8 cellular contexts compared by ENCODE assay signal in genomic region chr21:34890724-34891609, GRCh38.
DNase-seq lines count a peak whose midpoint lies in the region; ATAC-seq, FAIRE-seq and TF ChIP-seq lines count a peak whose summit lies in the region.

No MANE protein-coding gene starts in this region.

- POLR2A ChIA-PET in GM12878 (lab: Charles Lee): no interaction called here

- DNase-seq in AG09309 (ENCODE audit: low read depth): no peak
- no peak for DNase-seq in GM12878 (ENCODE audit: low read depth, low spot score)
- DNase-seq in islet precursor cell: peak; percentile 68
- DNase-seq in cortex of kidney (lab: John Stamatoyannopoulos, UW): no peak
- no peak for DNase-seq in epidermal melanocyte (ENCODE audit: insufficient read length, low spot score)
- DNase-seq in NCI-H1436 treated with DMSO at 0.1 percent for 48 hours (lab: John Stamatoyannopoulos, UW): no peak

- no peak overlapping the region for H3K9ac ChIP-seq in GM12878 (ENCODE audit: control insufficient read depth, insufficient read depth, low read length)

- FAIRE-seq in GM12878 (lab: Jason Lieb, UNC): no peak

- H3K4me1 ChIP-seq in GM12878 (ENCODE audit: control insufficient read depth, insufficient read depth, low read length): peaks cover 5% of the 10 kb centered on the region

- H3K36me3 ChIP-seq in KOPT-K1 (ENCODE audit: insufficient read depth, low read length): peaks cover 14% of the 10 kb centered on the region
- no peaks in the 10 kb centered on the region for H3K36me3 ChIP-seq in GM12878 (ENCODE audit: control insufficient read depth in 2 of 2, insufficient read depth in 2 of 2, low read length in 1 of 2)

- intact Hi-C loops in GM12878 (cut with micrococcal nuclease; ENCODE audit: unreplicated experiment): loop anchor here (1.0 to 5.0 kb wide), 2 partner anchors 509 to 951 kb away; no protein-coding TSS in a partner anchor

- in situ Hi-C loops in GM12878 (cut with MboI): no loop called here

- H3K27me3 ChIP-seq in GM12878 (replicated peaks in 1 of 2; ENCODE audit: control insufficient read depth in 2 of 2, insufficient read depth in 2 of 2, low read length in 1 of 2): peaks cover 3 to 9% of the 10 kb centered on the region in 2 experiments

- ATAC-seq in GM12878: no peak
- no peak for ATAC-seq in stimulated activated memory B cell treated with anti-CD40 and anti-IgM and Interleukin-4, amounts not matched to agents 10 μg/mL and 1 μg/mL and 100 μg/mL, for 72 hours

- H3K27ac Mint-ChIP-seq in stimulated activated memory B cell treated with anti-CD40 and anti-IgM and Interleukin-4, amounts not matched to agents 10 μg/mL and 1 μg/mL and 100 μg/mL, for 72 hours: peak overlapping the region; percentile 100

- TF ChIP-seq CTCF in AG09309 (IDR thresholded peaks at IDR 0.05; ENCODE audit: control insufficient read depth, insufficient read depth, low read depth, low read length, missing control alignments) (peak; percentile 11), GM12878 (IDR thresholded peaks at IDR 0.05 in 2 of 3, conservative IDR thresholded peaks at IDR 0.05 in 1 of 3; ENCODE audit: control insufficient read depth in 2 of 3, extremely low read depth in 1 of 3, insufficient read depth in 1 of 3, low read depth in 3 of 3, low read length in 3 of 3) (no peak)

- WGBS in GM12878 (ENCODE audit: insufficient coverage, insufficient replicate concordance, low lambda C conversion rate, missing lambda C conversion rate): 47% methylated on average over 60 of the region's 60 CpGs

- no peaks in the 10 kb centered on the region for H4K20me1 ChIP-seq in GM12878 (ENCODE audit: control insufficient read depth, insufficient read depth)

- no peaks in the 10 kb centered on the region; the same call in none of the 2 replicates for H3K79me2 ChIP-seq in GM12878 (ENCODE audit: control insufficient read depth, insufficient read depth, low read length)

- H3K9me3 ChIP-seq in KOPT-K1 (ENCODE audit: insufficient read depth, low read length, poor library complexity, severe bottlenecking): no peaks in the 10 kb centered on the region
- no peaks in the 10 kb centered on the region; the same call in 2 of the 3 replicates for H3K9me3 ChIP-seq in GM12878 (replicated peaks; ENCODE audit: control insufficient read depth, insufficient read depth, low read length)

- TF ChIP-seq EP300 in GM12878 (IDR thresholded peaks at IDR 0.05; ENCODE audit: borderline replicate concordance in 1 of 2, control insufficient read depth in 1 of 2, low read depth in 2 of 2, low read length in 2 of 2): no peak

- no peaks in the 10 kb centered on the region for H3K27me3 Mint-ChIP-seq in stimulated activated memory B cell treated with anti-CD40 and anti-IgM and Interleukin-4, amounts not matched to agents 10 μg/mL and 1 μg/mL and 100 μg/mL, for 72 hours

- H3K4me1 Mint-ChIP-seq in stimulated activated memory B cell treated with anti-CD40 and anti-IgM and Interleukin-4, amounts not matched to agents 10 μg/mL and 1 μg/mL and 100 μg/mL, for 72 hours: peaks cover 30% of the 10 kb centered on the region

- H3K4me2 ChIP-seq in GM12878 (ENCODE audit: control insufficient read depth, insufficient read depth): peak overlapping the region; percentile 68; the same call in 1 of the 2 replicates

- CTCF ChIA-PET in GM12878 (lab: Yijun Ruan, JAX): interaction anchor here (0.7 kb wide), 1 partner anchor 126 kb away, joined by 3 read pairs; no protein-coding TSS in a partner anchor

- no peak for TF ChIP-seq RAD21 in GM12878 (IDR thresholded peaks at IDR 0.05; ENCODE audit: insufficient read depth, low read depth, low read length)

- H3K27ac ChIP-seq in KOPT-K1 (ENCODE audit: low read depth, low read length, poor library complexity, severe bottlenecking): peak overlapping the region; percentile 96
- no peak overlapping the region for H3K27ac ChIP-seq in GM12878 (ENCODE audit: control insufficient read depth, insufficient read depth)

- H3K4me3 ChIP-seq in AG09309 (ENCODE audit: control insufficient read depth, low read depth, low read length) (peak overlapping the region; percentile 57), GM12878 (0 out of 2 replicates have a peak overlapping the region, but pooled peaks have one; percentile 72)

- peaks cover 10% of the 10 kb centered on the region for H3K36me3 Mint-ChIP-seq in stimulated activated memory B cell treated with anti-CD40 and anti-IgM and Interleukin-4, amounts not matched to agents 10 μg/mL and 1 μg/mL and 100 μg/mL, for 72 hours

- no peaks in the 10 kb centered on the region for H3K9me3 Mint-ChIP-seq in stimulated activated memory B cell treated with anti-CD40 and anti-IgM and Interleukin-4, amounts not matched to agents 10 μg/mL and 1 μg/mL and 100 μg/mL, for 72 hours

- BruUV-seq in GM12878 (replicated peaks; lab: Mats Ljungman, UMichigan): no TSS peak

- RAD21 ChIA-PET in GM12878 (lab: Charles Lee; ENCODE audit: unreplicated experiment): no interaction called here

- peak overlapping the region; percentile 92 for H3K4me3 Mint-ChIP-seq in stimulated activated memory B cell treated with anti-CD40 and anti-IgM and Interleukin-4, amounts not matched to agents 10 μg/mL and 1 μg/mL and 100 μg/mL, for 72 hours

- SMC1A ChIA-PET in GM12878 (lab: Charles Lee; ENCODE audit: uncharacterized antibody, unreplicated experiment): no interaction called here

- no peak for TF ChIP-seq POLR2A in GM12878 (IDR thresholded peaks at IDR 0.05; ENCODE audit: low read depth, low read length)

- H2AFZ ChIP-seq in GM12878 (ENCODE audit: control insufficient read depth, low read depth, low read length): no peak overlapping the region

TF ChIP-seq in GM12878, 131 proteins besides CTCF, POLR2A, EP300 and RAD21 (continues in another document):
- TF ChIP-seq POLR2AphosphoS2 (IDR thresholded peaks at IDR 0.05; ENCODE audit: low read depth, low read length) (no peak), NFIC (IDR thresholded peaks at IDR 0.05; ENCODE audit: low read depth, low read length) (no peak), CBFB (IDR thresholded peaks at IDR 0.05; ENCODE audit: low read depth) (no peak), NFXL1 (IDR thresholded peaks at IDR 0.05; ENCODE audit: borderline replicate concordance) (no peak), KLF5 (IDR thresholded peaks at IDR 0.05; ENCODE audit: partially characterized antibody) (no peak), ATF3 (IDR thresholded peaks at IDR 0.05; ENCODE audit: borderline replicate concordance, extremely low read depth, low read depth, low read length) (no peak), RFX5 (IDR thresholded peaks at IDR 0.05; ENCODE audit: low read depth, low read length) (no peak), ATF7 (IDR thresholded peaks at IDR 0.05; ENCODE audit: low read depth) (no peak), SPI1 (IDR thresholded peaks at IDR 0.05; ENCODE audit: borderline replicate concordance, insufficient read depth, low read depth, low read length) (no peak)
- TF ChIP-seq, protein P1, sequence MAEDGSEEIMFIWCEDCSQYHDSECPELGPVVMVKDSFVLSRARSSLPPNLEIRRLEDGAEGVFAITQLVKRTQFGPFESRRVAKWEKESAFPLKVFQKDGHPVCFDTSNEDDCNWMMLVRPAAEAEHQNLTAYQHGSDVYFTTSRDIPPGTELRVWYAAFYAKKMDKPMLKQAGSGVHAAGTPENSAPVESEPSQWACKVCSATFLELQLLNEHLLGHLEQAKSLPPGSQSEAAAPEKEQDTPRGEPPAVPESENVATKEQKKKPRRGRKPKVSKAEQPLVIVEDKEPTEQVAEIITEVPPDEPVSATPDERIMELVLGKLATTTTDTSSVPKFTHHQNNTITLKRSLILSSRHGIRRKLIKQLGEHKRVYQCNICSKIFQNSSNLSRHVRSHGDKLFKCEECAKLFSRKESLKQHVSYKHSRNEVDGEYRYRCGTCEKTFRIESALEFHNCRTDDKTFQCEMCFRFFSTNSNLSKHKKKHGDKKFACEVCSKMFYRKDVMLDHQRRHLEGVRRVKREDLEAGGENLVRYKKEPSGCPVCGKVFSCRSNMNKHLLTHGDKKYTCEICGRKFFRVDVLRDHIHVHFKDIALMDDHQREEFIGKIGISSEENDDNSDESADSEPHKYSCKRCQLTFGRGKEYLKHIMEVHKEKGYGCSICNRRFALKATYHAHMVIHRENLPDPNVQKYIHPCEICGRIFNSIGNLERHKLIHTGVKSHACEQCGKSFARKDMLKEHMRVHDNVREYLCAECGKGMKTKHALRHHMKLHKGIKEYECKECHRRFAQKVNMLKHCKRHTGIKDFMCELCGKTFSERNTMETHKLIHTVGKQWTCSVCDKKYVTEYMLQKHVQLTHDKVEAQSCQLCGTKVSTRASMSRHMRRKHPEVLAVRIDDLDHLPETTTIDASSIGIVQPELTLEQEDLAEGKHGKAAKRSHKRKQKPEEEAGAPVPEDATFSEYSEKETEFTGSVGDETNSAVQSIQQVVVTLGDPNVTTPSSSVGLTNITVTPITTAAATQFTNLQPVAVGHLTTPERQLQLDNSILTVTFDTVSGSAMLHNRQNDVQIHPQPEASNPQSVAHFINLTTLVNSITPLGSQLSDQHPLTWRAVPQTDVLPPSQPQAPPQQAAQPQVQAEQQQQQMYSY (CRISPR knock-in tag; IDR thresholded peaks at IDR 0.05): no peak
- TF ChIP-seq, protein P2, sequence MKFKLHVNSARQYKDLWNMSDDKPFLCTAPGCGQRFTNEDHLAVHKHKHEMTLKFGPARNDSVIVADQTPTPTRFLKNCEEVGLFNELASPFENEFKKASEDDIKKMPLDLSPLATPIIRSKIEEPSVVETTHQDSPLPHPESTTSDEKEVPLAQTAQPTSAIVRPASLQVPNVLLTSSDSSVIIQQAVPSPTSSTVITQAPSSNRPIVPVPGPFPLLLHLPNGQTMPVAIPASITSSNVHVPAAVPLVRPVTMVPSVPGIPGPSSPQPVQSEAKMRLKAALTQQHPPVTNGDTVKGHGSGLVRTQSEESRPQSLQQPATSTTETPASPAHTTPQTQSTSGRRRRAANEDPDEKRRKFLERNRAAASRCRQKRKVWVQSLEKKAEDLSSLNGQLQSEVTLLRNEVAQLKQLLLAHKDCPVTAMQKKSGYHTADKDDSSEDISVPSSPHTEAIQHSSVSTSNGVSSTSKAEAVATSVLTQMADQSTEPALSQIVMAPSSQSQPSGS (IDR thresholded peaks at IDR 0.05; ENCODE audit: low read length): no peak
